ENCODE assay signal across 16 cellular contexts in the genomic region with DNA sequence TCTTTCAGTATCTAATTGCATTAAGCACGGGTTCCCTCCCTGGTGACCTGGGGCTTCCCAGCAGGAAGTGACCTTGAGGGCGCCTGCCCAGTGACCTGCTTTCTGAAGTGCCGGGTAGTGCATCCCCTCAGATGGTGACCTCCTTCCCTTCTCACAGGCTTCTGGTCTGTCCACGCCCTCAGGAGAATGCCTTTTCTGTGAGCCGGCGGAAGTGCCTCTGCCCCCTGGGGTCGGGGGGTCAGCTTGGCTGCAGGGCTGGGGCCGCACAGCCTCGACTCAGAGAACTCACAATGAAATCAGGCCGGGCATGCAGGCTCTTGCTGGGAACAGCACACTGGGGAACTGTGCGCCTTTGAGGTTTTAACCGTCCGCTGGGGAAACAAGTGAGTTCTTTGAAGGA.
DNase-seq lines count a peak whose midpoint lies in the region; ATAC-seq and TF ChIP-seq lines count a peak whose summit lies in the region.
"Had no signal": no experiment of that assay in that cellular context is flagged by ENCODE, and none has a peak within 500 bp of the region (broad histone marks: within the 10 kb centered on the region; RNA-seq: fewer than 3 reads in every experiment).

No MANE protein-coding gene starts in this region.

- TF ChIP-seq CTCF in glutamatergic neuron (IDR thresholded peaks at IDR 0.05; ENCODE audit: partially characterized antibody, unreplicated experiment) (no peak), uterus (IDR thresholded peaks at IDR 0.05) (no peak)
- no peak for TF ChIP-seq CTCF in CD4-positive, alpha-beta T cell (IDR thresholded peaks at IDR 0.05)

- H3K4me3 ChIP-seq in mesodermal cell (ENCODE audit: extremely low read depth, insufficient read depth, low read length, poor library complexity, severe bottlenecking) (peak overlapping the region; percentile 25), uterus (no peak overlapping the region)

- H3K36me3 ChIP-seq in mesodermal cell (ENCODE audit: control insufficient read depth, insufficient read depth, low read length) (no peaks in the 10 kb centered on the region), uterus (no peaks in the 10 kb centered on the region)

- DNase-seq in NCI-H82 (lab: John Stamatoyannopoulos, UW) (peak; percentile 14), NCI-H82 treated with DMSO at 0.1 percent for 48 hours (lab: John Stamatoyannopoulos, UW; ENCODE audit: unreplicated experiment) (no peak), glutamatergic neuron (peak; percentile 71), uterus (peak; percentile 18 to 69)
- no peak for DNase-seq in CD4-positive, alpha-beta T cell
- DNase-seq: activated CD8-positive, alpha-beta memory T cell treated with anti-CD3 and anti-CD28 coated beads for 24 hours; DMS 273 treated with DMSO at 0.1 percent for 48 hours; effector CD4-positive, alpha-beta T cell; NCI-H1048; NCI-H526 treated with DMSO at 0.1 percent for 48 hours; stimulated activated naive CD4-positive, alpha-beta T cell; T-helper 17 cell had no signal

- no peaks in the 10 kb centered on the region for H3K36me3 Mint-ChIP-seq in glutamatergic neuron (ENCODE audit: unreplicated experiment)
- H3K36me3 Mint-ChIP-seq in CD4-positive, alpha-beta T cell (ENCODE audit: low read depth): no peaks in the 10 kb centered on the region
- H3K36me3 Mint-ChIP-seq: activated naive CD8-positive, alpha-beta T cell had no signal

- H3K27me3 Mint-ChIP-seq in glutamatergic neuron (ENCODE audit: unreplicated experiment): peaks cover 15% of the 10 kb centered on the region
- H3K27me3 Mint-ChIP-seq in CD4-positive, alpha-beta T cell: peaks cover 20% of the 10 kb centered on the region

- H3K27ac Mint-ChIP-seq in glutamatergic neuron (ENCODE audit: unreplicated experiment): peak overlapping the region; percentile 87
- no peak overlapping the region for H3K27ac Mint-ChIP-seq in CD4-positive, alpha-beta T cell
- H3K27ac Mint-ChIP-seq: activated naive CD8-positive, alpha-beta T cell; T-helper 17 cell had no signal

- CTCF ChIA-PET in CD4-positive, alpha-beta T cell (lab: Charles Lee): no interaction called here

- POLR2A ChIA-PET in CD4-positive, alpha-beta T cell (lab: Charles Lee): no interaction called here

- no peak for TF ChIP-seq POLR2A in uterus (IDR thresholded peaks at IDR 0.05)

- H3K9me3 Mint-ChIP-seq in glutamatergic neuron (ENCODE audit: unreplicated experiment): peaks cover 10% of the 10 kb centered on the region
- H3K9me3 Mint-ChIP-seq in CD4-positive, alpha-beta T cell: no peaks in the 10 kb centered on the region

- ATAC-seq in GM18870 (IDR thresholded peaks at IDR 0.05; ENCODE audit: unreplicated experiment) (no peak), GM18861 (IDR thresholded peaks at IDR 0.05; ENCODE audit: unreplicated experiment) (no peak)
- ATAC-seq in CD4-positive, alpha-beta T cell (ENCODE audit: poor library complexity): no peak
- ATAC-seq: T-helper 17 cell had no signal

- H3K27ac ChIP-seq in mesodermal cell (ENCODE audit: low read depth, low read length, severe bottlenecking) (peak overlapping the region; percentile 83), uterus (no peak overlapping the region)
- H3K27ac ChIP-seq in CD4-positive, alpha-beta T cell (ENCODE audit: low read depth, low read length): no peak overlapping the region

- H3K4me1 Mint-ChIP-seq in glutamatergic neuron (ENCODE audit: low read depth, unreplicated experiment): peaks cover 47% of the 10 kb centered on the region
- H3K4me1 Mint-ChIP-seq in CD4-positive, alpha-beta T cell (ENCODE audit: low read depth): no peaks in the 10 kb centered on the region

- peak overlapping the region; percentile 83 for H3K4me3 Mint-ChIP-seq in glutamatergic neuron (ENCODE audit: unreplicated experiment)
- no peak overlapping the region for H3K4me3 Mint-ChIP-seq in CD4-positive, alpha-beta T cell
- H3K4me3 Mint-ChIP-seq: activated naive CD8-positive, alpha-beta T cell; T-helper 17 cell had no signal

- H3K9me3 ChIP-seq in mesodermal cell (ENCODE audit: control insufficient read depth, low read length) (no peaks in the 10 kb centered on the region), uterus (no peaks in the 10 kb centered on the region)
- H3K9me3 ChIP-seq in CD4-positive, alpha-beta T cell (ENCODE audit: control insufficient read depth, low read length): no peaks in the 10 kb centered on the region

- intact Hi-C loops in uterus (cut with DNase I; ENCODE audit: low total_unique reads): no loop called here
- intact Hi-C loops in CD4-positive, alpha-beta T cell (cut with DNase I, micrococcal nuclease): no loop called here

- 2 to 18% methylated on average over 10 of the region's 13 CpGs for WGBS in mesodermal cell (ENCODE audit: insufficient coverage in 2 of 2), 2 experiments

- H3K27me3 ChIP-seq in uterus: no peaks in the 10 kb centered on the region
- H3K27me3 ChIP-seq in CD4-positive, alpha-beta T cell (ENCODE audit: control insufficient read depth, insufficient read depth, low read length): no peaks in the 10 kb centered on the region

- peaks cover 22% of the 10 kb centered on the region for H3K4me1 ChIP-seq in mesodermal cell (ENCODE audit: control insufficient read depth, insufficient read depth, low read length, poor library complexity, severe bottlenecking)
- H3K4me1 ChIP-seq in uterus: no peaks in the 10 kb centered on the region

Comparison
In these comparisons a context has a peak if more than half of its experiments do, and no peak if none do; other contexts are left out.
1. DNase-seq: peak in NCI-H82 (single experiment), glutamatergic neuron (single experiment) and uterus (2 of 2); none in NCI-H82 treated with DMSO at 0.1 percent for 48 hours (single experiment) and CD4-positive, alpha-beta T cell (0 of 10).